In genomic region chr14:23568600-23569310, GRCh38 we compare ENCODE assay signal across 10 cellular contexts. TPM values are rescaled to one million over a fixed set of nuclear protein-coding genes. Genes with fewer than 3 reads are reported as not detected.
DNase-seq lines count a peak whose midpoint lies in the region; ATAC-seq and TF ChIP-seq lines count a peak whose summit lies in the region.
"Had no signal": no experiment of that assay in that cellular context is flagged by ENCODE, and none has a peak within 500 bp of the region (broad histone marks: within the 10 kb centered on the region; RNA-seq: fewer than 3 reads in every experiment).

No MANE protein-coding gene starts in this region.

- no peaks in the 10 kb centered on the region for H3K27me3 ChIP-seq in CD4-positive, alpha-beta T cell (ENCODE audit: control insufficient read depth, insufficient read depth, low read length)
- H3K27me3 ChIP-seq in H9 (ENCODE audit: insufficient read depth, low read length): no peaks in the 10 kb centered on the region

- no peak overlapping the region for H2BK20ac ChIP-seq in H9 (ENCODE audit: low read depth, low read length, poor library complexity, severe bottlenecking)

- H3K4me3 Mint-ChIP-seq in CD4-positive, alpha-beta T cell: peak overlapping the region; percentile 99
- peak overlapping the region; percentile 33 to 95 for H3K4me3 Mint-ChIP-seq in H9
- H3K4me3 Mint-ChIP-seq in T-helper 17 cell: peak overlapping the region; percentile 95

- POLR2A ChIA-PET in CD4-positive, alpha-beta T cell (lab: Charles Lee): interaction anchor here (1.1 kb wide), 1 partner anchor 94 kb away, joined by 3 read pairs; no protein-coding TSS in a partner anchor

- peaks cover 3% of the 10 kb centered on the region for H3K23me2 ChIP-seq in H9 (ENCODE audit: insufficient read length, low read depth, low read length, poor library complexity, severe bottlenecking)

- no peak overlapping the region for H3K4me2 ChIP-seq in H9 (ENCODE audit: insufficient read depth, insufficient read length, low read length)

- H3T11ph ChIP-seq in H9 (ENCODE audit: low read length): no peak overlapping the region

- no peak overlapping the region for H3K14ac ChIP-seq in H9 (ENCODE audit: insufficient read depth, low read length)

- no peak for ATAC-seq in CD4-positive, alpha-beta T cell (ENCODE audit: poor library complexity)
- no peak for ATAC-seq in T-helper 17 cell
- ATAC-seq in HG03196 (IDR thresholded peaks at IDR 0.05; ENCODE audit: unreplicated experiment): no peak
- ATAC-seq in HG02885 (IDR thresholded peaks at IDR 0.05; ENCODE audit: poor library complexity, unreplicated experiment): no peak

- no peak overlapping the region for H2AFZ ChIP-seq in H9 (ENCODE audit: low read length)

- peak overlapping the region; percentile 96 for H3K27ac Mint-ChIP-seq in CD4-positive, alpha-beta T cell
- H3K27ac Mint-ChIP-seq in H9 (peak overlapping the region in 2 of 3 experiments; percentile 77 to 95; a peak in 4 of 7 replicates), T-helper 17 cell (peak overlapping the region; percentile 96)

- no peaks in the 10 kb centered on the region for H3K79me2 ChIP-seq in H9 (ENCODE audit: insufficient read depth, low read length)

- DNase-seq in CD4-positive, alpha-beta T cell: no peak
- DNase-seq in H9 (peak; percentile 66), T-helper 17 cell (no peak), foreskin fibroblast (peak in 1 of 2 donors; percentile 39), H4 (ENCODE audit: low spot score) (no peak)
- DNase-seq in stimulated activated CD4-positive, alpha-beta T cell treated with anti-CD3 and anti-CD28 coated beads, Interleukin-4, amount 100 ng/mL, for 4 hours: no peak

- no CpG with 5 or more reads among the region's 6 CpGs for WGBS in H9 (ENCODE audit: extremely low coverage, insufficient read length, low lambda C conversion rate)

- no peak overlapping the region for H4K8ac ChIP-seq in H9 (replicated peaks; ENCODE audit: insufficient read length, low read depth, low read length)

- peaks cover 9% of the 10 kb centered on the region for H3K4me1 ChIP-seq in H9 (ENCODE audit: insufficient read depth, low read length)

- no peak overlapping the region for H2BK120ac ChIP-seq in H9 (ENCODE audit: low read depth, low read length, poor library complexity, severe bottlenecking)

- intact Hi-C loops in CD4-positive, alpha-beta T cell (cut with DNase I, micrococcal nuclease): loop anchor here in 1 of 2 experiments (5.0 to 10.0 kb wide), 3 partner anchors 474 to 874 kb away; partner anchors contain the start of genes ACIN1, C14orf119, DCAF11 and NRL

- H3K36me3 Mint-ChIP-seq in CD4-positive, alpha-beta T cell (ENCODE audit: low read depth): peaks cover 33% of the 10 kb centered on the region
- peaks cover 22 to 44% (median 23%) of the 10 kb centered on the region in 3 experiments for H3K36me3 Mint-ChIP-seq in H9 (ENCODE audit: insufficient read depth in 1 of 3, low read depth in 3 of 3)
- peaks cover 11% of the 10 kb centered on the region for H3K36me3 Mint-ChIP-seq in T-helper 17 cell (ENCODE audit: low read depth)

- no peak overlapping the region for H3K4ac ChIP-seq in H9 (ENCODE audit: low read depth, low read length)

- peaks cover 8% of the 10 kb centered on the region for H4K20me1 ChIP-seq in H9 (ENCODE audit: control insufficient read depth, insufficient read depth, insufficient read length)

- H3K9ac ChIP-seq in H9 (ENCODE audit: extremely low read depth, insufficient read length, low read length): no peak overlapping the region

- no peaks in the 10 kb centered on the region for H3K9me3 ChIP-seq in CD4-positive, alpha-beta T cell (ENCODE audit: control insufficient read depth, low read length)
- H3K9me3 ChIP-seq in H9 (ENCODE audit: control insufficient read depth, low read depth, low read length): no peaks in the 10 kb centered on the region
- H3K9me3 ChIP-seq in T-helper 17 cell (ENCODE audit: control insufficient read depth, low read length, poor library complexity, severe bottlenecking): no peaks in the 10 kb centered on the region
- H3K9me3 ChIP-seq: suprapubic skin had no signal

- no peak overlapping the region for H2AK5ac ChIP-seq in H9 (ENCODE audit: insufficient read length, low read length)

- no peak overlapping the region for H2BK5ac ChIP-seq in H9 (ENCODE audit: insufficient read length, low read length)

- no peak overlapping the region for H4K91ac ChIP-seq in H9 (ENCODE audit: insufficient read length, low read depth, low read length)

- H3K79me1 ChIP-seq in H9 (ENCODE audit: insufficient read depth, low read depth, low read length, poor library complexity, severe bottlenecking): no peaks in the 10 kb centered on the region

- no peak overlapping the region for H2BK12ac ChIP-seq in H9 (ENCODE audit: insufficient read length, low read depth, low read length)

- no peak overlapping the region for H4K5ac ChIP-seq in H9 (ENCODE audit: insufficient read length, low read depth, low read length)

- no peak overlapping the region for H3K4me3 ChIP-seq in foreskin fibroblast (ENCODE audit: low read depth in 1 of 2, low read length in 2 of 2)

- H3K27ac ChIP-seq in CD4-positive, alpha-beta T cell (ENCODE audit: low read depth, low read length): no peak overlapping the region
- no peak overlapping the region for H3K27ac ChIP-seq in H9 (ENCODE audit: insufficient read length, low read depth, low read length)

- no peak overlapping the region for H2BK15ac ChIP-seq in H9 (ENCODE audit: low read depth, low read length)

- CTCF ChIA-PET in CD4-positive, alpha-beta T cell (lab: Charles Lee): interaction anchor here (1.0 kb wide), 1 partner anchor 9 kb away, joined by 6 read pairs; no protein-coding TSS in a partner anchor

- no peak overlapping the region for H3K23ac ChIP-seq in H9 (ENCODE audit: insufficient read length, low read depth, low read length)

- H3K27me3 Mint-ChIP-seq in CD4-positive, alpha-beta T cell: peaks cover 17% of the 10 kb centered on the region
- H3K27me3 Mint-ChIP-seq in H9 (ENCODE audit: low read depth) (peaks cover 16% of the 10 kb centered on the region), T-helper 17 cell (peaks cover 18% of the 10 kb centered on the region)

- TF ChIP-seq CTCF in CD4-positive, alpha-beta T cell (IDR thresholded peaks at IDR 0.05): no peak
- TF ChIP-seq CTCF in H9 (conservative IDR thresholded peaks at IDR 0.05): peak; percentile 70
- TF ChIP-seq CTCF in foreskin fibroblast (IDR thresholded peaks at IDR 0.05; ENCODE audit: low read depth, low read length): peak; percentile 17

- H3K56ac ChIP-seq in H9 (ENCODE audit: insufficient read length, low read depth, low read length): no peak overlapping the region

- no peak overlapping the region for H3K18ac ChIP-seq in H9 (ENCODE audit: insufficient read length, low read depth, low read length)

- no peaks in the 10 kb centered on the region for H3K9me3 Mint-ChIP-seq in CD4-positive, alpha-beta T cell
- H3K9me3 Mint-ChIP-seq in H9: no peaks in the 10 kb centered on the region

- H3K4me1 Mint-ChIP-seq in CD4-positive, alpha-beta T cell (ENCODE audit: low read depth): peaks cover 41% of the 10 kb centered on the region
- peaks cover 42% of the 10 kb centered on the region in 2 experiments for H3K4me1 Mint-ChIP-seq in H9
- H3K4me1 Mint-ChIP-seq in T-helper 17 cell: peaks cover 29% of the 10 kb centered on the region

RNA-seq across cellular contexts. Expression of gene AP1G2, which starts 1.2 kb away (rescaled TPM):
- 100 to 1,000 TPM; 193 to 198 TPM for total RNA-seq in CD4-positive, alpha-beta T cell
- total RNA-seq in H9 (2021) (107 and 121 TPM in 2 replicates), T-helper 17 cell (100 to 1,000 TPM; 268 to 313 TPM)
- 0.06 and 0.43 TPM in 2 replicates for total RNA-seq in H4 (2014; rRNA removed; shearing (Covaris generic))

RNA-seq across cellular contexts. Expression of gene JPH4, which starts 9.8 kb away (rescaled TPM):
- total RNA-seq in CD4-positive, alpha-beta T cell: not detected
- total RNA-seq in H9 (2021) (6.7 and 6.8 TPM in 2 replicates), T-helper 17 cell (not detected)
- total RNA-seq in H4 (2014; rRNA removed; shearing (Covaris generic)): not detected in 2 replicates
- total RNA-seq: LHCN-M2 had no signal

RNA-seq across cellular contexts. Expression of gene THTPA, which starts 12.7 kb away (rescaled TPM):
- total RNA-seq in CD4-positive, alpha-beta T cell: 10 to 100 TPM; 13.0 to 13.4 TPM
- total RNA-seq in H9 (2021): 13.4 and 15.6 TPM in 2 replicates
- total RNA-seq in T-helper 17 cell: 10 to 100 TPM in 1 of 2 donors, 1 to 10 TPM in 1; 10.0 to 13.6 TPM
- total RNA-seq in H4 (2014; rRNA removed; shearing (Covaris generic)): 4.0 and 11.8 TPM in 2 replicates

RNA-seq across cellular contexts. Expression of gene ZFHX2, which starts 17.2 kb away (rescaled TPM):
- total RNA-seq in CD4-positive, alpha-beta T cell: under 1 TPM; 0.19 to 0.22 TPM
- 19.2 and 19.4 TPM in 2 replicates for total RNA-seq in H9 (2021)
- under 1 TPM; 0.16 to 0.27 TPM for total RNA-seq in T-helper 17 cell
- 0.02 and 0.10 TPM in 2 replicates for total RNA-seq in H4 (2014; rRNA removed; shearing (Covaris generic))

Comparison
In these comparisons a context has a peak if more than half of its experiments do, and no peak if none do; other contexts are left out.
1. RNA of gene AP1G2, which starts 1.2 kb away (total RNA-seq): 268 to 313 TPM in T-helper 17 cell, 193 to 198 TPM in CD4-positive, alpha-beta T cell and 107 to 121 TPM in H9; 0.06 to 0.43 TPM in H4; every median in the first group is over 10 times any median in the second.
2. Peak in every context shown above with its lines, with median percentiles within 50 percentile points of each other: H3K27ac Mint-ChIP-seq and H3K4me3 Mint-ChIP-seq.